In the genomic region with DNA sequence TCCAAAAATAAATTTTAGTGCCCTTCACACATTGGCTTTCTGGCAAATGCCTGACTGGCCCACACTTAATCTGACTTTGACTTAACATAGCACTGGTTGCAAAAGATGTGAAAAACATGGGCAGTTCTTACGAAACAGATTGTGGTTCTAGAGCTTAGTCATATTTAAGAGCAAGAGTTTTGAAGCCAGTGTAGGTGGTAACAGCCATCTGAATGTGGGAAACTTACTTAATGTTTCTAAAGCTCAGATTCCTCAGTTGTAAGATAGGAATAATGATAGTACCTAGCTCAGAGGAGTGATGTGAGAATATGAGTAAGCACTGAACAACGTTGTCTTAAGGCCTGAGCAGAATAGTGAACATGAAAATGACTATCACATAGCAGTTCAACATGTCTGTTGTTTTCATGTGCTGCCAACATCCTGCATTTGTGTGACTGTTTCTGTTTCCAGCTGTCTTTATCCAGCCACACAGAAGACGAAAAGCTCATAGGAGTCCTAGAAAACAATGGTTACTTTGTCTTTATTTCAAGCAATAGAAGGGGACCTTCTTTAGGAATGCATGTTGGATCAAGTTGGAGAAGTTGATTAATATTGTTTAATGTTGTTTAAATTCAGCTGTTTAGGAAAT, we compare ENCODE assay signal across 11 cellular contexts.
DNase-seq lines count a peak whose midpoint lies in the region; ATAC-seq and TF ChIP-seq lines count a peak whose summit lies in the region.
"Had no signal": no experiment of that assay in that cellular context is flagged by ENCODE, and none has a peak within 500 bp of the region (broad histone marks: within the 10 kb centered on the region; RNA-seq: fewer than 3 reads in every experiment).

No MANE protein-coding gene starts in this region.

- no peak overlapping the region for H3K4me2 ChIP-seq in OCI-LY7 (ENCODE audit: low read length)

- no peaks in the 10 kb centered on the region for H3K79me2 ChIP-seq in OCI-LY7 (ENCODE audit: insufficient read depth, low read depth, low read length)

- H3K36me3 ChIP-seq in OCI-LY7 (ENCODE audit: insufficient read depth, low read length) = no peaks in the 10 kb centered on the region
- no peaks in the 10 kb centered on the region for H3K36me3 ChIP-seq in prostate gland
- H3K36me3 ChIP-seq: heart right ventricle had no signal

- BruUV-seq in OCI-LY7 (replicated peaks; lab: Mats Ljungman, UMichigan) = no TSS peak

- H4K20me1 ChIP-seq in OCI-LY7 (ENCODE audit: insufficient read depth, low read length) = no peaks in the 10 kb centered on the region

- TF ChIP-seq CTCF in astrocyte of the cerebellum (IDR thresholded peaks at IDR 0.05; ENCODE audit: low read depth, low read length, missing control alignments) (no peak), OCI-LY7 (conservative IDR thresholded peaks at IDR 0.05; ENCODE audit: low read length) (no peak), prostate gland (IDR thresholded peaks at IDR 0.05) (no peak)

- in situ Hi-C loops in astrocyte of the cerebellum (cut with HindIII; ENCODE audit: low sequenced_read_pairs) = no loop called here

- H3K4me3 ChIP-seq in astrocyte of the cerebellum (ENCODE audit: low read depth, low read length) (no peak overlapping the region), OCI-LY7 (ENCODE audit: low read depth, low read length, poor library complexity, severe bottlenecking) (no peak overlapping the region), prostate gland (no peak overlapping the region)
- H3K4me3 ChIP-seq: heart right ventricle, SK-N-MC had no signal

- ATAC-seq in GM19395 (IDR thresholded peaks at IDR 0.05; ENCODE audit: unreplicated experiment) (peak; percentile 96), HG03159 (IDR thresholded peaks at IDR 0.05; ENCODE audit: unreplicated experiment) (peak; percentile 95)
- ATAC-seq: heart right ventricle had no signal

- no peaks in the 10 kb centered on the region for H3K27me3 ChIP-seq in prostate gland (replicated peaks; ENCODE audit: insufficient read depth)
- H3K27me3 ChIP-seq: heart right ventricle had no signal

- no peaks in the 10 kb centered on the region for H3K9me3 ChIP-seq in OCI-LY7 (ENCODE audit: low read length)
- no peaks in the 10 kb centered on the region for H3K9me3 ChIP-seq in prostate gland
- H3K9me3 ChIP-seq: heart right ventricle had no signal

- no peak for TF ChIP-seq POLR2A in prostate gland (IDR thresholded peaks at IDR 0.05)

- H3K27ac ChIP-seq in OCI-LY7 (ENCODE audit: low read depth, low read length, poor library complexity, severe bottlenecking) (no peak overlapping the region), prostate gland (no peak overlapping the region)
- H3K27ac ChIP-seq: heart right ventricle, SK-N-MC had no signal

- no peaks in the 10 kb centered on the region for H3K9me2 ChIP-seq in OCI-LY7 (ENCODE audit: insufficient read depth, low read length)

- intact Hi-C loops in OCI-LY7 (cut with micrococcal nuclease; ENCODE audit: unreplicated experiment) = no loop called here
- intact Hi-C loops in prostate gland (cut with DNase I) = no loop called here

- H3K4me1 ChIP-seq in OCI-LY7 (ENCODE audit: insufficient read depth, low read length, poor library complexity, severe bottlenecking) (no peaks in the 10 kb centered on the region), prostate gland (replicated peaks) (no peaks in the 10 kb centered on the region)
- H3K4me1 ChIP-seq: heart right ventricle had no signal

- DNase-seq in A172 (ENCODE audit: low spot score) = peak; percentile 17
- DNase-seq in astrocyte of the cerebellum (ENCODE audit: low read depth) = peak; percentile 54
- no peak for DNase-seq in OCI-LY7 (ENCODE audit: low spot score)
- DNase-seq in HT-29 (ENCODE audit: low spot score) = no peak
- no peak for DNase-seq in prostate gland (ENCODE audit: low spot score)
- DNase-seq in ureter (ENCODE audit: low spot score) = no peak
- DNase-seq: CD4-positive, CD25-positive, alpha-beta regulatory T cell; heart right ventricle had no signal

- CTCF ChIA-PET in OCI-LY7 (lab: Charles Lee; ENCODE audit: unreplicated experiment) = no interaction called here

- POLR2A ChIA-PET in OCI-LY7 (lab: Charles Lee) = interaction anchor here (0.6 to 1.0 kb wide), 3 partner anchors 8 to 196 kb away, joined by 3 to 6 read pairs (median 5); no protein-coding TSS in a partner anchor

- H2AFZ ChIP-seq in OCI-LY7 (ENCODE audit: low read length) = no peak overlapping the region

- 25% methylated on average over 3 of the region's 3 CpGs for WGBS in prostate gland

Comparison
In these comparisons a context has a peak if more than half of its experiments do, and no peak if none do; other contexts are left out.
1. DNase-seq: peak in A172 (single experiment) and astrocyte of the cerebellum (single experiment); none in OCI-LY7 (single experiment), HT-29 (single experiment), prostate gland (single experiment) and ureter (single experiment).